ENCODE assay signal across 10 cellular contexts in genomic region chr22:35749808-35750207, GRCh38. TPM values are rescaled to one million over a fixed set of nuclear protein-coding genes. Genes with fewer than 3 reads are reported as not detected.
DNase-seq lines count a peak whose midpoint lies in the region; ATAC-seq, FAIRE-seq and TF ChIP-seq lines count a peak whose summit lies in the region.
"Had no signal": no experiment of that assay in that cellular context is flagged by ENCODE, and none has a peak within 500 bp of the region (broad histone marks: within the 10 kb centered on the region; RNA-seq: fewer than 3 reads in every experiment).

No MANE protein-coding gene starts in this region.

- no peak overlapping the region; the same call in 1 of the 2 replicates for H3K4me2 ChIP-seq in GM12878 (ENCODE audit: control insufficient read depth, insufficient read depth)

- 1% methylated on average over 10 of the region's 10 CpGs for WGBS in GM12878 (ENCODE audit: insufficient coverage, insufficient replicate concordance, low lambda C conversion rate, missing lambda C conversion rate)

- CTCF ChIA-PET in GM12878 (lab: Yijun Ruan, JAX) = interaction anchor here (1.0 to 3.1 kb wide), 6 partner anchors 9 to 315 kb away, joined by 3 to 11 read pairs (median 5); partner anchors contain the start of gene APOL6
- CTCF ChIA-PET in activated CD4-positive, alpha-beta T cell treated with anti-CD3 and anti-CD28 coated beads, Interleukin-2, amount 10 ng/mL, durations not matched to agents 7 days and 5 days (lab: Charles Lee) = no interaction called here

- H3K27me3 Mint-ChIP-seq in activated CD4-positive, alpha-beta T cell treated with anti-CD3 and anti-CD28 coated beads, Interleukin-2, amount 10 ng/mL, durations not matched to agents 7 days and 5 days = no peaks in the 10 kb centered on the region

- peak; percentile 69 for DNase-seq in BE2C
- DNase-seq in GM12878 (ENCODE audit: low read depth, low spot score) = peak; percentile 79
- no peak for DNase-seq in NCI-H2029 treated with DMSO at 0.1 percent for 48 hours (lab: John Stamatoyannopoulos, UW)
- DNase-seq in dermis blood vessel endothelial cell = no peak
- DNase-seq in activated CD4-positive, alpha-beta T cell treated with anti-CD3 and anti-CD28 coated beads, Interleukin-2, amount 10 ng/mL, durations not matched to agents 7 days and 5 days = no peak
- no peak for DNase-seq in NCI-H226
- DNase-seq: CD8-positive, alpha-beta T cell had no signal

- TF ChIP-seq CTCF in BE2C (IDR thresholded peaks at IDR 0.05; ENCODE audit: low read depth, low read length) (no peak), GM12878 (IDR thresholded peaks at IDR 0.05 in 2 of 3, conservative IDR thresholded peaks at IDR 0.05 in 1 of 3; ENCODE audit: control insufficient read depth in 2 of 3, extremely low read depth in 1 of 3, insufficient read depth in 1 of 3, low read depth in 3 of 3, low read length in 3 of 3) (no peak)

- no peak overlapping the region for H3K27ac Mint-ChIP-seq in activated CD4-positive, alpha-beta T cell treated with anti-CD3 and anti-CD28 coated beads, Interleukin-2, amount 10 ng/mL, durations not matched to agents 7 days and 5 days
- H3K27ac Mint-ChIP-seq: CD8-positive, alpha-beta T cell had no signal

- RAD21 ChIA-PET in GM12878 (lab: Charles Lee; ENCODE audit: unreplicated experiment) = no interaction called here

- POLR2A ChIA-PET in GM12878 (lab: Charles Lee) = interaction anchor here (0.7 kb wide), 1 partner anchor 781 kb away, joined by 3 read pairs; no protein-coding TSS in a partner anchor
- POLR2A ChIA-PET in activated CD4-positive, alpha-beta T cell treated with anti-CD3 and anti-CD28 coated beads, Interleukin-2, amount 10 ng/mL, durations not matched to agents 7 days and 5 days (lab: Charles Lee) = no interaction called here

- H3K9me3 Mint-ChIP-seq in activated CD4-positive, alpha-beta T cell treated with anti-CD3 and anti-CD28 coated beads, Interleukin-2, amount 10 ng/mL, durations not matched to agents 7 days and 5 days = no peaks in the 10 kb centered on the region
- H3K9me3 Mint-ChIP-seq: CD8-positive, alpha-beta T cell had no signal

- SMC1A ChIA-PET in GM12878 (lab: Charles Lee; ENCODE audit: uncharacterized antibody, unreplicated experiment) = interaction anchor here (0.8 to 1.0 kb wide), 3 partner anchors 14 to 152 kb away, joined by 3 read pairs; no protein-coding TSS in a partner anchor

- no peak overlapping the region for H3K27ac ChIP-seq in GM12878 (ENCODE audit: control insufficient read depth, insufficient read depth)

- peaks cover 6% of the 10 kb centered on the region for H3K4me1 Mint-ChIP-seq in activated CD4-positive, alpha-beta T cell treated with anti-CD3 and anti-CD28 coated beads, Interleukin-2, amount 10 ng/mL, durations not matched to agents 7 days and 5 days

- H3K9ac ChIP-seq in GM12878 (ENCODE audit: control insufficient read depth, insufficient read depth, low read length) = no peak overlapping the region

- H2AFZ ChIP-seq in GM12878 (ENCODE audit: control insufficient read depth, low read depth, low read length) = no peak overlapping the region

- H3K4me3 ChIP-seq in BE2C (ENCODE audit: low read depth, low read length) (no peak overlapping the region), GM12878 (no peak overlapping the region)

- H4K20me1 ChIP-seq in GM12878 (ENCODE audit: control insufficient read depth, insufficient read depth) = no peaks in the 10 kb centered on the region

- no TSS peak for BruUV-seq in GM12878 (replicated peaks; lab: Mats Ljungman, UMichigan)

- ATAC-seq in GM19351 (IDR thresholded peaks at IDR 0.05; ENCODE audit: unreplicated experiment) (peak; percentile 53), HG03135 (IDR thresholded peaks at IDR 0.05; ENCODE audit: unreplicated experiment) (peak; percentile 67), GM12878 (peak; percentile 97)
- ATAC-seq: CD8-positive, alpha-beta T cell had no signal

- H3K27me3 ChIP-seq in BE2C (no peaks in the 10 kb centered on the region), GM12878 (replicated peaks in 1 of 2; ENCODE audit: control insufficient read depth in 2 of 2, insufficient read depth in 2 of 2, low read length in 1 of 2) (no peaks in the 10 kb centered on the region; a peak in 2 of 4 replicates)

- intact Hi-C loops in GM12878 (cut with micrococcal nuclease; ENCODE audit: unreplicated experiment) = no loop called here

- no peaks in the 10 kb centered on the region for H3K36me3 Mint-ChIP-seq in activated CD4-positive, alpha-beta T cell treated with anti-CD3 and anti-CD28 coated beads, Interleukin-2, amount 10 ng/mL, durations not matched to agents 7 days and 5 days (ENCODE audit: low read depth)
- H3K36me3 Mint-ChIP-seq: CD8-positive, alpha-beta T cell had no signal

- in situ Hi-C loops in GM12878 (cut with MboI) = no loop called here

- no peaks in the 10 kb centered on the region for H3K79me2 ChIP-seq in GM12878 (ENCODE audit: control insufficient read depth, insufficient read depth, low read length)

- FAIRE-seq in GM12878 (lab: Jason Lieb, UNC) = peak; percentile 65

- TF ChIP-seq EP300 in GM12878 (IDR thresholded peaks at IDR 0.05; ENCODE audit: borderline replicate concordance in 1 of 2, control insufficient read depth in 1 of 2, low read depth in 2 of 2, low read length in 2 of 2) = no peak

- no peak overlapping the region for H3K4me3 Mint-ChIP-seq in activated CD4-positive, alpha-beta T cell treated with anti-CD3 and anti-CD28 coated beads, Interleukin-2, amount 10 ng/mL, durations not matched to agents 7 days and 5 days
- H3K4me3 Mint-ChIP-seq: CD8-positive, alpha-beta T cell had no signal

- TF ChIP-seq RAD21 in GM12878 (IDR thresholded peaks at IDR 0.05; ENCODE audit: insufficient read depth, low read depth, low read length) = no peak

- H3K36me3 ChIP-seq in BE2C (peaks cover 26% of the 10 kb centered on the region), GM12878 (ENCODE audit: control insufficient read depth in 2 of 2, insufficient read depth in 2 of 2, low read length in 1 of 2) (no peaks in the 10 kb centered on the region)

- peaks cover 19% of the 10 kb centered on the region for H3K4me1 ChIP-seq in BE2C
- peaks cover 11% of the 10 kb centered on the region for H3K4me1 ChIP-seq in GM12878 (ENCODE audit: control insufficient read depth, insufficient read depth, low read length)

- H3K9me3 ChIP-seq in BE2C (no peaks in the 10 kb centered on the region), GM12878 (replicated peaks; ENCODE audit: control insufficient read depth, insufficient read depth, low read length) (no peaks in the 10 kb centered on the region)

- TF ChIP-seq POLR2A in GM12878 (IDR thresholded peaks at IDR 0.05; ENCODE audit: low read depth, low read length) = no peak

TF ChIP-seq in GM12878, 131 proteins besides CTCF, POLR2A, EP300 and RAD21 (continues in another document):
- TF ChIP-seq CHD2 (IDR thresholded peaks at IDR 0.05; ENCODE audit: borderline replicate concordance, low read depth, low read length) (no peak), ZSCAN29 (IDR thresholded peaks at IDR 0.05) (no peak), RAD51 (IDR thresholded peaks at IDR 0.05) (no peak), SIN3A (IDR thresholded peaks at IDR 0.05; ENCODE audit: low read depth, low read length) (no peak), SIX5 (IDR thresholded peaks at IDR 0.05; ENCODE audit: low read depth, low read length, severe bottlenecking) (no peak), MYB (IDR thresholded peaks at IDR 0.05; ENCODE audit: borderline replicate concordance, low read depth, low read length) (no peak), JUNB (IDR thresholded peaks at IDR 0.05) (no peak), NR2C2 (IDR thresholded peaks at IDR 0.05; ENCODE audit: borderline replicate concordance, control insufficient read depth, insufficient read length, low read depth) (no peak), STAT1 (conservative IDR thresholded peaks at IDR 0.05) (no peak), GATAD2B (conservative IDR thresholded peaks at IDR 0.05; ENCODE audit: low read depth) (no peak)
- TF ChIP-seq, protein P1, sequence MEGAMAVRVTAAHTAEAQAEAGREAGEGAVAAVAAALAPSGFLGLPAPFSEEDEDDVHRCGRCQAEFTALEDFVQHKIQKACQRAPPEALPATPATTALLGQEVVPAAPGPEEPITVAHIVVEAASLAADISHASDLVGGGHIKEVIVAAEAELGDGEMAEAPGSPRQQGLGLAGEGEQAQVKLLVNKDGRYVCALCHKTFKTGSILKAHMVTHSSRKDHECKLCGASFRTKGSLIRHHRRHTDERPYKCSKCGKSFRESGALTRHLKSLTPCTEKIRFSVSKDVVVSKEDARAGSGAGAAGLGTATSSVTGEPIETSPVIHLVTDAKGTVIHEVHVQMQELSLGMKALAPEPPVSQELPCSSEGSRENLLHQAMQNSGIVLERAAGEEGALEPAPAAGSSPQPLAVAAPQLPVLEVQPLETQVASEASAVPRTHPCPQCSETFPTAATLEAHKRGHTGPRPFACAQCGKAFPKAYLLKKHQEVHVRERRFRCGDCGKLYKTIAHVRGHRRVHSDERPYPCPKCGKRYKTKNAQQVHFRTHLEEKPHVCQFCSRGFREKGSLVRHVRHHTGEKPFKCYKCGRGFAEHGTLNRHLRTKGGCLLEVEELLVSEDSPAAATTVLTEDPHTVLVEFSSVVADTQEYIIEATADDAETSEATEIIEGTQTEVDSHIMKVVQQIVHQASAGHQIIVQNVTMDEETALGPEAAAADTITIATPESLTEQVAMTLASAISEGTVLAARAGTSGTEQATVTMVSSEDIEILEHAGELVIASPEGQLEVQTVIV (IDR thresholded peaks at IDR 0.05; ENCODE audit: borderline replicate concordance, partially characterized antibody) = no peak

RNA-seq across cellular contexts. Expression of gene APOL5, which starts 32.1 kb away (rescaled TPM):
- polyA plus RNA-seq in BE2C (2012; ENCODE audit: insufficient read depth, insufficient read length, low read depth) = not detected
- total RNA-seq in GM12878 (2013; cell fraction: nucleolus; rRNA removed) = not detected in 2 replicates
- not detected in 2 replicates for total RNA-seq in GM12878 (2014; rRNA removed)
- not detected in 2 replicates for total RNA-seq in GM12878 (2014; rRNA removed; fragmentation: Illumina TruSeq; extraction: Trizol)
- total RNA-seq in GM12878 (2021) = not detected in 2 replicates
- not detected for polyA plus RNA-seq in GM12878 (2011; ENCODE audit: low read depth)
- not detected in 2 replicates for polyA plus RNA-seq in GM12878 (2011; rRNA removed)
- polyA plus RNA-seq in GM12878 (2011; cell fraction: cytosol; rRNA removed) = not detected in 2 replicates
- not detected in 2 replicates for polyA plus RNA-seq in GM12878 (2011; cell fraction: nucleus; rRNA removed)
- polyA plus RNA-seq in GM12878 (2012) = not detected in 2 replicates
- not detected in 2 replicates for polyA plus RNA-seq in GM12878 (2014; fragmentation: Illumina TruSeq; extraction: Trizol)
- polyA plus RNA-seq in GM12878 (2014; fragmentation: Nextera tagmentation; extraction: Ambion mirVana) = not detected
- not detected in 2 replicates for polyA plus RNA-seq in GM12878 (2014; rRNA removed)
- not detected for polyA plus RNA-seq in GM12878 (2016; fragmentation: Nextera tagmentation; extraction: Ambion mirVana)
- not detected in 2 replicates for polyA minus RNA-seq in GM12878 (2011; rRNA and poly(A)+ RNA removed)
- polyA minus RNA-seq in GM12878 (2011; cell fraction: cytosol; rRNA and poly(A)+ RNA removed) = not detected in 2 replicates
- polyA minus RNA-seq in GM12878 (2011; cell fraction: nucleus; rRNA and poly(A)+ RNA removed) = not detected in 2 replicates
- total RNA-seq in dermis blood vessel endothelial cell = not detected in 2 replicates
- total RNA-seq in activated CD4-positive, alpha-beta T cell treated with anti-CD3 and anti-CD28 coated beads, Interleukin-2, amount 10 ng/mL, durations not matched to agents 7 days and 5 days = not detected
- total RNA-seq: CD8-positive, alpha-beta T cell; T-helper 1 cell treated with Interleukin-12 subunit alpha and Interleukin-12 subunit beta and Interleukin-4 antibody, amounts not matched to agents 30 ng/mL and 1 ng/mL, for 36 hours had no signal

Comparison
In these comparisons a context has a peak if more than half of its experiments do, and no peak if none do; other contexts are left out.
1. DNase-seq: peak in BE2C (single experiment) and GM12878 (single experiment); none in NCI-H2029 treated with DMSO at 0.1 percent for 48 hours (single experiment), dermis blood vessel endothelial cell (single experiment), activated CD4-positive, alpha-beta T cell treated with anti-CD3 and anti-CD28 coated beads, Interleukin-2, amount 10 ng/mL, durations not matched to agents 7 days and 5 days (single experiment) and NCI-H226 (single experiment).
2. Peak in every context shown above with its lines, with median percentiles within 50 percentile points of each other: ATAC-seq.